ENCODE assay signal across 11 cellular contexts in genomic region chr1:159678924-159679323, GRCh38. TPM values are rescaled to one million over a fixed set of nuclear protein-coding genes. Genes with fewer than 3 reads are reported as not detected.
"Had no signal": no experiment of that assay in that cellular context is flagged by ENCODE, and none has a peak within 500 bp of the region (broad histone marks: within the 10 kb centered on the region; RNA-seq: fewer than 3 reads in every experiment).

No MANE protein-coding gene starts in this region.

- H3K4me1 ChIP-seq: HAP-1 had no signal

- H3K27ac ChIP-seq: GM23248 had no signal

- H3K4me3 ChIP-seq: GM23248, HAP-1, K562 had no signal

- DNase-seq: GM23248, GOT3, H7, HFFc6, IMR-90 had no signal

- ATAC-seq: HCT116, K562 had no signal

- H3K9ac ChIP-seq: GM23248 had no signal

- H3K9me3 ChIP-seq: HAP-1 had no signal

- FAIRE-seq: HTR-8/SVneo, K562 had no signal

- H3K36me3 ChIP-seq: HAP-1 had no signal

- H2AFZ ChIP-seq: GM23248 had no signal

RNA-seq across cellular contexts. Expression of gene CRP, which starts 35.5 kb away (rescaled TPM):
- total RNA-seq: GM23248, H4, H7, HFFc6, HT-29, IMR-90 had no signal
- polyA plus RNA-seq: GM23248, IMR-90, K562 had no signal
